In genomic region chr6:156762547-156762946, GRCh38 we compare ENCODE assay signal across 29 cellular contexts.
"Had no signal": no experiment of that assay in that cellular context is flagged by ENCODE, and none has a peak within 500 bp of the region (broad histone marks: within the 10 kb centered on the region; RNA-seq: fewer than 3 reads in every experiment).

No MANE protein-coding gene starts in this region.

- H3K36me3 ChIP-seq: brain microvascular endothelial cell, Peyer's patch, SJSA1 had no signal

- H3K9me3 Mint-ChIP-seq: activated CD4-positive, alpha-beta T cell treated with anti-CD3 and anti-CD28 coated beads, Interleukin-2, amount 10 ng/mL, durations not matched to agents 24 days and 14 days; activated CD8-positive, alpha-beta T cell treated with anti-CD3 and anti-CD28 coated beads for 36 hours; activated naive CD8-positive, alpha-beta T cell treated with anti-CD3 and anti-CD28 coated beads for 36 hours; activated T-cell treated with anti-CD3 and anti-CD28 coated beads, Interleukin-2, amount 50 U/mL, for 72 hours; T-helper 1 cell treated with Interleukin-12 subunit alpha and Interleukin-12 subunit beta and Interleukin-4 antibody, amounts not matched to agents 30 μg/mL and 1 μg/mL, for 36 hours; T-helper 2 cell treated with Interferon-gamma antibody and Interleukin-4, amounts not matched to agents 5 μg/mL and 100 μg/mL, for 36 hours had no signal

- H3K4me1 ChIP-seq: Peyer's patch had no signal

- DNase-seq: activated CD4-positive, alpha-beta T cell treated with anti-CD3 and anti-CD28 coated beads, Interleukin-2, amount 10 ng/mL, durations not matched to agents 24 days and 14 days; activated CD4-positive, alpha-beta T cell treated with anti-CD3 and anti-CD28 coated beads, Interleukin-2, amount 50 U/mL, for 4 hours; activated CD8-positive, alpha-beta T cell treated with anti-CD3 and anti-CD28 coated beads for 36 hours; activated effector memory CD4-positive, alpha-beta T cell treated with anti-CD3 and anti-CD28 coated beads, Interleukin-2, amount 50 U/mL, for 16 hours; activated naive CD4-positive, alpha-beta T cell; activated naive CD4-positive, alpha-beta T cell treated with anti-CD3 and anti-CD28 coated beads, Interleukin-2, amount 50 U/mL, for 16 hours; activated naive CD8-positive, alpha-beta T cell treated with anti-CD3 and anti-CD28 coated beads for 36 hours; activated T-cell treated with anti-CD3 and anti-CD28 coated beads, Interleukin-2, amount 50 U/mL, for 1 hour; activated T-cell treated with anti-CD3 and anti-CD28 coated beads, Interleukin-2, amount 50 U/mL, for 72 hours; amniotic stem cell; aorta; brain microvascular endothelial cell; central memory CD4-positive, alpha-beta T cell; NCI-H1105; NCI-H1417 treated with DMSO at 0.1 percent for 48 hours; NCI-H1930; NCI-H345; NCI-H524 treated with DMSO at 0.1 percent for 48 hours; NCI-H82; NK-92 treated with Interleukin-12 subunit alpha and Interleukin-12 subunit beta, amount 100 ng/mL, for 24 hours; PC-3; Peyer's patch; RPMI8226; SHP77 treated with DMSO at 0.1 percent for 48 hours; SK-N-SH had no signal

- H3K9me3 ChIP-seq: Peyer's patch, SJSA1, SK-N-SH had no signal

- H3K27me3 ChIP-seq: brain microvascular endothelial cell, Peyer's patch, SJSA1 had no signal

- H3K4me2 ChIP-seq: SK-N-SH had no signal

- H3K27ac Mint-ChIP-seq: activated CD4-positive, alpha-beta T cell treated with anti-CD3 and anti-CD28 coated beads, Interleukin-2, amount 10 ng/mL, durations not matched to agents 24 days and 14 days; activated CD8-positive, alpha-beta T cell treated with anti-CD3 and anti-CD28 coated beads for 36 hours; activated naive CD8-positive, alpha-beta T cell treated with anti-CD3 and anti-CD28 coated beads for 36 hours; activated T-cell treated with anti-CD3 and anti-CD28 coated beads, Interleukin-2, amount 50 U/mL, for 72 hours; activated T-helper 17 cell treated with anti-CD3 and anti-CD28 coated beads, Interleukin-2, amount 50 U/mL, for 72 hours; T-helper 1 cell treated with Interleukin-12 subunit alpha and Interleukin-12 subunit beta and Interleukin-4 antibody, amounts not matched to agents 30 μg/mL and 1 μg/mL, for 36 hours; T-helper 2 cell treated with Interferon-gamma antibody and Interleukin-4, amounts not matched to agents 5 μg/mL and 100 μg/mL, for 36 hours had no signal

- ATAC-seq: activated CD8-positive, alpha-beta T cell treated with anti-CD3 and anti-CD28 coated beads for 36 hours; activated T-cell treated with anti-CD3 and anti-CD28 coated beads, Interleukin-2, amount 50 U/mL, for 72 hours; activated T-helper 17 cell treated with anti-CD3 and anti-CD28 coated beads, Interleukin-2, amount 50 U/mL, for 72 hours; PC-3 had no signal

- H3K27ac ChIP-seq: brain microvascular endothelial cell, Peyer's patch, SJSA1 had no signal

- H3K4me3 Mint-ChIP-seq: activated CD4-positive, alpha-beta T cell treated with anti-CD3 and anti-CD28 coated beads, Interleukin-2, amount 10 ng/mL, durations not matched to agents 24 days and 14 days; activated CD8-positive, alpha-beta T cell treated with anti-CD3 and anti-CD28 coated beads for 36 hours; activated naive CD8-positive, alpha-beta T cell treated with anti-CD3 and anti-CD28 coated beads for 36 hours; activated T-cell treated with anti-CD3 and anti-CD28 coated beads, Interleukin-2, amount 50 U/mL, for 72 hours; activated T-helper 17 cell treated with anti-CD3 and anti-CD28 coated beads, Interleukin-2, amount 50 U/mL, for 72 hours; T-helper 1 cell treated with Interleukin-12 subunit alpha and Interleukin-12 subunit beta and Interleukin-4 antibody, amounts not matched to agents 30 μg/mL and 1 μg/mL, for 36 hours; T-helper 2 cell treated with Interferon-gamma antibody and Interleukin-4, amounts not matched to agents 5 μg/mL and 100 μg/mL, for 36 hours had no signal

- H3K9ac ChIP-seq: SK-N-SH had no signal

- H3K27me3 Mint-ChIP-seq: activated CD8-positive, alpha-beta T cell treated with anti-CD3 and anti-CD28 coated beads for 36 hours; activated naive CD8-positive, alpha-beta T cell treated with anti-CD3 and anti-CD28 coated beads for 36 hours had no signal

- H3K36me3 Mint-ChIP-seq: activated naive CD8-positive, alpha-beta T cell treated with anti-CD3 and anti-CD28 coated beads for 36 hours had no signal

- H3K4me3 ChIP-seq: Peyer's patch, SJSA1 had no signal
